Comparison of ENCODE assay signal across 12 cellular contexts in genomic region chr3:63521657-63522056, GRCh38.
"Had no signal": no experiment of that assay in that cellular context is flagged by ENCODE, and none has a peak within 500 bp of the region (broad histone marks: within the 10 kb centered on the region; RNA-seq: fewer than 3 reads in every experiment).

No MANE protein-coding gene starts in this region.

- H3K27ac ChIP-seq: coronary artery, heart left ventricle, sigmoid colon, uterus had no signal

- H3K36me3 ChIP-seq: heart left ventricle, sigmoid colon, uterus had no signal

- DNase-seq: effector CD4-positive, alpha-beta T cell; endodermal cell; heart left ventricle; hippocampal formation; left colon; sigmoid colon; small intestine; stimulated activated CD4-positive, alpha-beta T cell treated with anti-CD3 and anti-CD28 coated beads, Interleukin-12 subunit alpha, Interleukin-12 subunit beta, amount 100 ng/mL, for 4 hours; stimulated activated naive CD4-positive, alpha-beta T cell treated with Interleukin-2 at 50 U/mL for 16 hours; uterus had no signal

- H3K9me3 ChIP-seq: sigmoid colon, uterus had no signal

- H3K4me3 ChIP-seq: coronary artery, heart left ventricle, sigmoid colon, uterus had no signal

- ATAC-seq: heart left ventricle; left colon; natural killer cell treated with Interleukin-12 subunit alpha and Interleukin-12 subunit beta and Interleukin-15 and Interleukin-18, amount 100 ng/mL, for 72 hours had no signal

- H3K27me3 ChIP-seq: heart left ventricle, sigmoid colon, uterus had no signal

- H3K4me1 ChIP-seq: heart left ventricle, sigmoid colon, uterus had no signal
